ENCODE assay signal across 8 cellular contexts in genomic region chr1:11272842-11273594, GRCh38. TPM values are rescaled to one million over a fixed set of nuclear protein-coding genes. Genes with fewer than 3 reads are reported as not detected.
A peak's percentile ranks its signal among the peaks of the same experiment; 100 is the strongest.
DNase-seq lines count a peak whose midpoint lies in the region; ATAC-seq and TF ChIP-seq lines count a peak whose summit lies in the region.

Gene UBIAD1 (plus strand): TSS chr1:11273198. CDS start chr1:11273532, 334 bp downstream.

- H3K27ac ChIP-seq in KOPT-K1 (ENCODE audit: low read depth, low read length, poor library complexity, severe bottlenecking) = peak within 1 kb of the TSS; percentile 92

- intact Hi-C loops in activated T-helper 2 cell treated with anti-CD3 and anti-CD28 coated beads, Interferon-gamma antibody, Interleukin-2, Interleukin-4, amounts not matched to agents 10 μg/mL and 5 μg/mL and 100 μg/mL, durations not matched to agents 14 hours and 24 hours and 36 hours (cut with micrococcal nuclease) = loop anchor here (1.0 to 10.0 kb wide), 3 partner anchors 11 to 662 kb away; partner anchors contain the start of genes CLCN6, MTHFR, MTOR and PLOD1

- ATAC-seq in GM21825 (IDR thresholded peaks at IDR 0.05; ENCODE audit: unreplicated experiment) = peak; percentile 77
- peak; percentile 90 for ATAC-seq in stimulated activated naive CD8-positive, alpha-beta T cell treated with anti-CD3 and anti-CD28 coated beads, Interleukin-15, Interleukin-2, amounts not matched to agents 100 U/mL and 50 U/mL, for 24 hours

- H3K36me3 Mint-ChIP-seq in activated T-helper 2 cell treated with anti-CD3 and anti-CD28 coated beads, Interferon-gamma antibody, Interleukin-2, Interleukin-4, amounts not matched to agents 10 μg/mL and 5 μg/mL and 100 μg/mL, durations not matched to agents 14 hours and 24 hours and 36 hours (ENCODE audit: low read depth) = peaks cover 30% of the 10 kb centered on the region
- peaks cover 9% of the 10 kb centered on the region for H3K36me3 Mint-ChIP-seq in nephron (ENCODE audit: low read depth)

- peaks cover 30% of the 10 kb centered on the region for H3K36me3 ChIP-seq in KOPT-K1 (ENCODE audit: insufficient read depth, low read length)

- no peaks in the 10 kb centered on the region for H3K27me3 Mint-ChIP-seq in activated T-helper 2 cell treated with anti-CD3 and anti-CD28 coated beads, Interferon-gamma antibody, Interleukin-2, Interleukin-4, amounts not matched to agents 10 μg/mL and 5 μg/mL and 100 μg/mL, durations not matched to agents 14 hours and 24 hours and 36 hours (ENCODE audit: low read depth)
- no peaks in the 10 kb centered on the region for H3K27me3 Mint-ChIP-seq in nephron (ENCODE audit: low read depth)

- peak within 1 kb of the TSS; percentile 97 for H3K4me3 Mint-ChIP-seq in activated T-helper 2 cell treated with anti-CD3 and anti-CD28 coated beads, Interferon-gamma antibody, Interleukin-2, Interleukin-4, amounts not matched to agents 10 μg/mL and 5 μg/mL and 100 μg/mL, durations not matched to agents 14 hours and 24 hours and 36 hours (ENCODE audit: low read depth)
- H3K4me3 Mint-ChIP-seq in nephron = peak within 1 kb of the TSS; percentile 95 to 97 (median 96)

- H3K9me3 ChIP-seq in KOPT-K1 (ENCODE audit: insufficient read depth, low read length, poor library complexity, severe bottlenecking) = no peaks in the 10 kb centered on the region

- TF ChIP-seq CTCF in fibroblast of pulmonary artery (IDR thresholded peaks at IDR 0.05; ENCODE audit: low read length, missing control alignments) (no peak), nephron (IDR thresholded peaks at IDR 0.05; ENCODE audit: unreplicated experiment in 3 of 3) (no peak)

- peaks cover 23% of the 10 kb centered on the region for H3K4me1 Mint-ChIP-seq in activated T-helper 2 cell treated with anti-CD3 and anti-CD28 coated beads, Interferon-gamma antibody, Interleukin-2, Interleukin-4, amounts not matched to agents 10 μg/mL and 5 μg/mL and 100 μg/mL, durations not matched to agents 14 hours and 24 hours and 36 hours (ENCODE audit: low read depth)
- H3K4me1 Mint-ChIP-seq in nephron = peaks cover 18% of the 10 kb centered on the region

- H3K9me3 Mint-ChIP-seq in activated T-helper 2 cell treated with anti-CD3 and anti-CD28 coated beads, Interferon-gamma antibody, Interleukin-2, Interleukin-4, amounts not matched to agents 10 μg/mL and 5 μg/mL and 100 μg/mL, durations not matched to agents 14 hours and 24 hours and 36 hours = no peaks in the 10 kb centered on the region
- H3K9me3 Mint-ChIP-seq in nephron = no peaks in the 10 kb centered on the region

- DNase-seq in EH (ENCODE audit: low read depth) (peak; percentile 88), fibroblast of pulmonary artery (ENCODE audit: low read depth) (peak; percentile 88)
- peak; percentile 74 for DNase-seq in activated T-helper 2 cell treated with anti-CD3 and anti-CD28 coated beads, Interferon-gamma antibody, Interleukin-2, Interleukin-4, amounts not matched to agents 10 μg/mL and 5 μg/mL and 100 μg/mL, durations not matched to agents 14 hours and 24 hours and 36 hours (ENCODE audit: low spot score)
- peak; percentile 90 for DNase-seq in stimulated activated naive CD8-positive, alpha-beta T cell treated with anti-CD3 and anti-CD28 coated beads, Interleukin-15, Interleukin-2, amounts not matched to agents 100 U/mL and 50 U/mL, for 24 hours

- peak within 1 kb of the TSS; percentile 92 for H3K27ac Mint-ChIP-seq in activated T-helper 2 cell treated with anti-CD3 and anti-CD28 coated beads, Interferon-gamma antibody, Interleukin-2, Interleukin-4, amounts not matched to agents 10 μg/mL and 5 μg/mL and 100 μg/mL, durations not matched to agents 14 hours and 24 hours and 36 hours
- H3K27ac Mint-ChIP-seq in nephron = peak within 1 kb of the TSS; percentile 65 to 97 (median 95)

- H3K4me3 ChIP-seq in fibroblast of pulmonary artery (replicated peaks; ENCODE audit: low read depth, low read length) = peak within 1 kb of the TSS; percentile 79

- TF ChIP-seq POLR2A in Raji (IDR thresholded peaks at IDR 0.05; ENCODE audit: insufficient read depth, low read depth, low read length) = peak; percentile 83

RNA-seq across cellular contexts. Expression of gene UBIAD1, which starts in this region (rescaled TPM):
- total RNA-seq in activated T-helper 2 cell treated with anti-CD3 and anti-CD28 coated beads, Interferon-gamma antibody, Interleukin-2, Interleukin-4, amounts not matched to agents 10 μg/mL and 5 μg/mL and 100 μg/mL, durations not matched to agents 14 hours and 24 hours and 36 hours = 22.7 and 25.1 TPM in 2 replicates

Comparison
In these comparisons a context has a peak if more than half of its experiments do, and no peak if none do; other contexts are left out.
1. Peak in every context shown above with its lines: DNase-seq, ATAC-seq, H3K4me3 ChIP-seq and H3K27ac ChIP-seq.